12 cellular contexts compared by ENCODE assay signal in genomic region chr13:98413796-98414195, GRCh38.
"Had no signal": no experiment of that assay in that cellular context is flagged by ENCODE, and none has a peak within 500 bp of the region (broad histone marks: within the 10 kb centered on the region; RNA-seq: fewer than 3 reads in every experiment).

No MANE protein-coding gene starts in this region.

- H3K9me3 Mint-ChIP-seq: activated T-helper 1 cell treated with anti-CD3 and anti-CD28 coated beads, Interleukin-12 subunit alpha, Interleukin-12 subunit beta, Interleukin-2, Interleukin-4 antibody, amounts not matched to agents 30 ng/mL and 10 ng/mL and 1 ng/mL, durations not matched to agents 14 hours and 24 hours and 36 hours had no signal

- H3K4me3 Mint-ChIP-seq: activated CD4-positive, alpha-beta memory T cell treated with anti-CD3 and anti-CD28 coated beads for 36 hours; activated T-helper 1 cell treated with anti-CD3 and anti-CD28 coated beads, Interleukin-12 subunit alpha, Interleukin-12 subunit beta, Interleukin-2, Interleukin-4 antibody, amounts not matched to agents 30 ng/mL and 10 ng/mL and 1 ng/mL, durations not matched to agents 14 hours and 24 hours and 36 hours; naive B cell; stimulated activated memory B cell treated with anti-CD40 and anti-IgM and Interleukin-4, amounts not matched to agents 10 μg/mL and 1 μg/mL and 100 μg/mL, for 72 hours had no signal

- H3K36me3 Mint-ChIP-seq: activated CD4-positive, alpha-beta memory T cell treated with anti-CD3 and anti-CD28 coated beads for 36 hours had no signal

- H3K27me3 ChIP-seq: transverse colon had no signal

- H3K27ac Mint-ChIP-seq: activated CD4-positive, alpha-beta memory T cell treated with anti-CD3 and anti-CD28 coated beads for 36 hours; activated T-helper 1 cell treated with anti-CD3 and anti-CD28 coated beads, Interleukin-12 subunit alpha, Interleukin-12 subunit beta, Interleukin-2, Interleukin-4 antibody, amounts not matched to agents 30 ng/mL and 10 ng/mL and 1 ng/mL, durations not matched to agents 14 hours and 24 hours and 36 hours; stimulated activated memory B cell treated with anti-CD40 and anti-IgM and Interleukin-4, amounts not matched to agents 10 μg/mL and 1 μg/mL and 100 μg/mL, for 72 hours had no signal

- H3K4me3 ChIP-seq: lower lobe of right lung, smooth muscle cell, transverse colon had no signal

- DNase-seq: activated CD4-positive, alpha-beta memory T cell treated with anti-CD3 and anti-CD28 coated beads for 36 hours; activated CD8-positive, alpha-beta memory T cell treated with anti-CD3 and anti-CD28 coated beads, Interleukin-2, amount 50 U/mL, for 48 hours; activated naive CD4-positive, alpha-beta T cell treated with Interleukin-2 at 50 U/mL for 16 hours; foreskin melanocyte; head of caudate nucleus; left cardiac atrium; lower lobe of right lung; naive B cell; transverse colon had no signal

- H3K9me3 ChIP-seq: transverse colon had no signal

- H3K27ac ChIP-seq: transverse colon had no signal

- H3K4me2 ChIP-seq: smooth muscle cell had no signal
